Comparison of ENCODE assay signal across 26 cellular contexts in genomic region chr11:45385844-45386243, GRCh38.
A peak's percentile ranks its signal among the peaks of the same experiment; 100 is the strongest.
DNase-seq lines count a peak whose midpoint lies in the region; ATAC-seq and TF ChIP-seq lines count a peak whose summit lies in the region.
"Had no signal": no experiment of that assay in that cellular context is flagged by ENCODE, and none has a peak within 500 bp of the region (broad histone marks: within the 10 kb centered on the region; RNA-seq: fewer than 3 reads in every experiment).

No MANE protein-coding gene starts in this region.

- H2AFZ ChIP-seq in neural progenitor cell (replicated peaks) = no peak overlapping the region

- peaks cover 4% of the 10 kb centered on the region for H3K27me3 Mint-ChIP-seq in CD4-positive, alpha-beta T cell
- no peaks in the 10 kb centered on the region for H3K27me3 Mint-ChIP-seq in activated CD8-positive, alpha-beta T cell treated with anti-CD3 and anti-CD28 coated beads for 36 hours
- peaks cover 14% of the 10 kb centered on the region for H3K27me3 Mint-ChIP-seq in neural progenitor cell (ENCODE audit: insufficient read depth, low read depth)

- H3K4me1 Mint-ChIP-seq in CD4-positive, alpha-beta T cell (ENCODE audit: low read depth) = peaks cover 26% of the 10 kb centered on the region
- peaks cover 5% of the 10 kb centered on the region for H3K4me1 Mint-ChIP-seq in activated CD8-positive, alpha-beta T cell treated with anti-CD3 and anti-CD28 coated beads for 36 hours (ENCODE audit: low read depth)
- peaks cover 55% of the 10 kb centered on the region for H3K4me1 Mint-ChIP-seq in neural progenitor cell

- no peaks in the 10 kb centered on the region for H3K9me3 Mint-ChIP-seq in CD4-positive, alpha-beta T cell
- peaks cover 1% of the 10 kb centered on the region for H3K9me3 Mint-ChIP-seq in activated CD8-positive, alpha-beta T cell treated with anti-CD3 and anti-CD28 coated beads for 36 hours
- H3K9me3 Mint-ChIP-seq in neural progenitor cell = no peaks in the 10 kb centered on the region
- H3K9me3 Mint-ChIP-seq: H9, immature natural killer cell had no signal

- H4K20me1 ChIP-seq in neural progenitor cell (ENCODE audit: low read depth) = no peaks in the 10 kb centered on the region

- H3K27me3 ChIP-seq in CD4-positive, alpha-beta T cell (ENCODE audit: control insufficient read depth, insufficient read depth, low read length) = no peaks in the 10 kb centered on the region
- H3K27me3 ChIP-seq in neural progenitor cell = no peaks in the 10 kb centered on the region
- H3K27me3 ChIP-seq: uterus had no signal

- no peak overlapping the region for H3K4me3 ChIP-seq in neural progenitor cell
- H3K4me3 ChIP-seq: dorsolateral prefrontal cortex, K562, prostate gland, SJSA1, thoracic aorta, uterus had no signal

- no peaks in the 10 kb centered on the region for H3K9me3 ChIP-seq in CD4-positive, alpha-beta T cell (ENCODE audit: control insufficient read depth, low read length)
- H3K9me3 ChIP-seq in neural progenitor cell (ENCODE audit: low read depth) = no peaks in the 10 kb centered on the region
- H3K9me3 ChIP-seq: prostate gland, SJSA1, thoracic aorta, uterus had no signal

- no peaks in the 10 kb centered on the region for H3K36me3 ChIP-seq in neural progenitor cell
- H3K36me3 ChIP-seq: prostate gland, SJSA1, thoracic aorta, uterus had no signal

- H3K36me3 Mint-ChIP-seq in CD4-positive, alpha-beta T cell (ENCODE audit: low read depth) = no peaks in the 10 kb centered on the region
- H3K36me3 Mint-ChIP-seq in activated CD8-positive, alpha-beta T cell treated with anti-CD3 and anti-CD28 coated beads for 36 hours (ENCODE audit: low read depth) = no peaks in the 10 kb centered on the region
- H3K36me3 Mint-ChIP-seq in neural progenitor cell = no peaks in the 10 kb centered on the region
- H3K36me3 Mint-ChIP-seq: immature natural killer cell had no signal

- intact Hi-C loops in CD4-positive, alpha-beta T cell (cut with DNase I, micrococcal nuclease) = no loop called here
- intact Hi-C loops in activated CD8-positive, alpha-beta T cell treated with anti-CD3 and anti-CD28 coated beads for 36 hours (cut with micrococcal nuclease) = no loop called here

- no peak overlapping the region for H3K27ac ChIP-seq in CD4-positive, alpha-beta T cell (ENCODE audit: low read depth, low read length)
- no peak overlapping the region for H3K27ac ChIP-seq in neural progenitor cell
- H3K27ac ChIP-seq: dorsolateral prefrontal cortex, prostate gland, SJSA1, thoracic aorta, uterus had no signal

- POLR2A ChIA-PET in CD4-positive, alpha-beta T cell (lab: Charles Lee) = no interaction called here
- POLR2A ChIA-PET in activated CD8-positive, alpha-beta T cell treated with anti-CD3 and anti-CD28 coated beads for 36 hours (lab: Charles Lee) = interaction anchor here (1.0 kb wide), 1 partner anchor 13 kb away, joined by 3 read pairs; no protein-coding TSS in a partner anchor

- peak overlapping the region; percentile 55 for H3K27ac Mint-ChIP-seq in CD4-positive, alpha-beta T cell
- H3K27ac Mint-ChIP-seq in activated CD8-positive, alpha-beta T cell treated with anti-CD3 and anti-CD28 coated beads for 36 hours = no peak overlapping the region
- H3K27ac Mint-ChIP-seq in neural progenitor cell = no peak overlapping the region
- H3K27ac Mint-ChIP-seq: immature natural killer cell had no signal

- H3K79me2 ChIP-seq in neural progenitor cell (ENCODE audit: low read depth) = no peaks in the 10 kb centered on the region

- no peak overlapping the region for H3K9ac ChIP-seq in neural progenitor cell

- peaks cover 5% of the 10 kb centered on the region for H3K4me1 ChIP-seq in neural progenitor cell
- H3K4me1 ChIP-seq: prostate gland, uterus had no signal

- H3F3A ChIP-seq in neural progenitor cell (ENCODE audit: low read depth) = no peaks in the 10 kb centered on the region

- CTCF ChIA-PET in CD4-positive, alpha-beta T cell (lab: Charles Lee) = no interaction called here
- CTCF ChIA-PET in activated CD8-positive, alpha-beta T cell treated with anti-CD3 and anti-CD28 coated beads for 36 hours (lab: Charles Lee) = interaction anchor here (5.0 kb wide), 1 partner anchor 14 kb away, joined by 29 read pairs; no protein-coding TSS in a partner anchor

- H3K4me2 ChIP-seq in neural progenitor cell = no peak overlapping the region

- H3K4me3 Mint-ChIP-seq in CD4-positive, alpha-beta T cell = no peak overlapping the region
- no peak overlapping the region for H3K4me3 Mint-ChIP-seq in activated CD8-positive, alpha-beta T cell treated with anti-CD3 and anti-CD28 coated beads for 36 hours
- H3K4me3 Mint-ChIP-seq in neural progenitor cell = peak overlapping the region; percentile 17
- H3K4me3 Mint-ChIP-seq: H9, immature natural killer cell had no signal

- peak; percentile 74 for ATAC-seq in CD4-positive, alpha-beta T cell (ENCODE audit: poor library complexity)
- peak; percentile 49 for ATAC-seq in activated CD8-positive, alpha-beta T cell treated with anti-CD3 and anti-CD28 coated beads for 36 hours
- no peak for ATAC-seq in GM21723 (IDR thresholded peaks at IDR 0.05; ENCODE audit: unreplicated experiment)
- no peak for ATAC-seq in GM21360 (IDR thresholded peaks at IDR 0.05; ENCODE audit: unreplicated experiment)
- ATAC-seq: K562; left colon; stimulated activated naive CD8-positive, alpha-beta T cell treated with anti-CD3 and anti-CD28 coated beads, Interleukin-15, Interleukin-2, amounts not matched to agents 100 U/mL and 50 U/mL, for 24 hours had no signal

- no peak for TF ChIP-seq CTCF in CD4-positive, alpha-beta T cell (IDR thresholded peaks at IDR 0.05)
- no peak for TF ChIP-seq CTCF in activated CD8-positive, alpha-beta T cell treated with anti-CD3 and anti-CD28 coated beads for 36 hours (IDR thresholded peaks at IDR 0.05)
- no peak for TF ChIP-seq CTCF in neural progenitor cell (IDR thresholded peaks at IDR 0.05)

- peak; percentile 22 for DNase-seq in activated CD4-positive, alpha-beta T cell treated with anti-CD3 and anti-CD28 coated beads, Interleukin-2, amount 50 U/mL, for 1 hour
- no peak for DNase-seq in activated CD4-positive, alpha-beta T cell treated with anti-CD3 and anti-CD28 coated beads for 4 hours
- peak in 4 of 10 experiments; percentile 5 to 47 (median 32) for DNase-seq in CD4-positive, alpha-beta T cell
- DNase-seq in activated CD8-positive, alpha-beta T cell treated with anti-CD3 and anti-CD28 coated beads for 36 hours = no peak
- DNase-seq in neural progenitor cell (ENCODE audit: low spot score) (no peak), pons (ENCODE audit: low spot score) (no peak)
- DNase-seq: activated CD4-positive, alpha-beta T cell treated with anti-CD3 and anti-CD28 coated beads for 1 hour; cerebellar nuclear complex; dorsolateral prefrontal cortex; H9; hypothalamus; immature natural killer cell; left colon; mammary epithelial cell; NCI-H146; NCI-H2107; NCI-H82; stimulated activated CD4-positive, alpha-beta T cell treated with anti-CD3 and anti-CD28 coated beads, Interleukin-15, amount 100 ng/mL, for 24 hours; stimulated activated naive CD8-positive, alpha-beta T cell treated with anti-CD3 and anti-CD28 coated beads, Interleukin-15, Interleukin-2, amounts not matched to agents 100 U/mL and 50 U/mL, for 24 hours; uterus had no signal

Comparison
In these comparisons a context has a peak if more than half of its experiments do, and no peak if none do; other contexts are left out.
1. ATAC-seq: peak in CD4-positive, alpha-beta T cell (single experiment) and activated CD8-positive, alpha-beta T cell treated with anti-CD3 and anti-CD28 coated beads for 36 hours (single experiment); none in GM21723 (single experiment) and GM21360 (single experiment).